1 cellular context compared by ENCODE assay signal in genomic region chr11:34599406-34599901, GRCh38.
TF ChIP-seq lines count a peak whose summit lies in the region.

No MANE protein-coding gene starts in this region.

TF ChIP-seq in K562, 482 proteins besides CTCF, POLR2A, EP300 and RAD21 (continued from another document and continues in another):
- TF ChIP-seq HBP1 (CRISPR knock-in tag; IDR thresholded peaks at IDR 0.05) = no peak
- no peak for TF ChIP-seq MYBL2 (IDR thresholded peaks at IDR 0.05; ENCODE audit: low read depth)
- no peak for TF ChIP-seq MYBL2 (CRISPR knock-in tag; IDR thresholded peaks at IDR 0.05; ENCODE audit: borderline replicate concordance)
- TF ChIP-seq ZNF197 (CRISPR knock-in tag; IDR thresholded peaks at IDR 0.05; ENCODE audit: low read depth) = no peak
- TF ChIP-seq CBFB (CRISPR knock-in tag; IDR thresholded peaks at IDR 0.05) = no peak
- no peak; the same call in 1 of the 2 replicates for TF ChIP-seq SMARCE1 (IDR thresholded peaks at IDR 0.05)
- TF ChIP-seq NR1H2 (CRISPR knock-in tag; IDR thresholded peaks at IDR 0.05) = no peak
- no peak for TF ChIP-seq KAT2B (IDR thresholded peaks at IDR 0.05; ENCODE audit: low read depth, low read length)
- TF ChIP-seq SIN3A (IDR thresholded peaks at IDR 0.05; ENCODE audit: borderline replicate concordance in 2 of 2, control insufficient read depth in 1 of 2, low read depth in 2 of 2, low read length in 2 of 2) = no peak
- no peak for TF ChIP-seq MEF2A (IDR thresholded peaks at IDR 0.05; ENCODE audit: control insufficient read depth, low read depth, low read length)
- no peak for TF ChIP-seq MXD1 (CRISPR knock-in tag; IDR thresholded peaks at IDR 0.05; ENCODE audit: borderline replicate concordance, poor library complexity, severe bottlenecking)
- TF ChIP-seq ADNP (tag; IDR thresholded peaks at IDR 0.05) = no peak
- no peak for TF ChIP-seq NRF1 (conservative IDR thresholded peaks at IDR 0.05 in 1 of 2, IDR thresholded peaks at IDR 0.05 in 1 of 2)
- 0 out of 2 replicates have a peak, but pooled peaks have one; percentile 10 for TF ChIP-seq MAFG (tag; conservative IDR thresholded peaks at IDR 0.05)
- no peak for TF ChIP-seq ZNF324 (CRISPR knock-in tag; IDR thresholded peaks at IDR 0.05)
- 0 out of 2 replicates have a peak, but pooled peaks have one; percentile 28 for TF ChIP-seq ATF6 (CRISPR knock-in tag; IDR thresholded peaks at IDR 0.05)
- no peak for TF ChIP-seq PRPF4 (IDR thresholded peaks at IDR 0.05; ENCODE audit: insufficient read depth, low read depth, low read length, poor library complexity, severe bottlenecking)
- TF ChIP-seq CAMTA2 (CRISPR knock-in tag; conservative IDR thresholded peaks at IDR 0.05) = no peak
- TF ChIP-seq CBFA2T3 (IDR thresholded peaks at IDR 0.05) = peak; percentile 66
- TF ChIP-seq, protein P1, sequence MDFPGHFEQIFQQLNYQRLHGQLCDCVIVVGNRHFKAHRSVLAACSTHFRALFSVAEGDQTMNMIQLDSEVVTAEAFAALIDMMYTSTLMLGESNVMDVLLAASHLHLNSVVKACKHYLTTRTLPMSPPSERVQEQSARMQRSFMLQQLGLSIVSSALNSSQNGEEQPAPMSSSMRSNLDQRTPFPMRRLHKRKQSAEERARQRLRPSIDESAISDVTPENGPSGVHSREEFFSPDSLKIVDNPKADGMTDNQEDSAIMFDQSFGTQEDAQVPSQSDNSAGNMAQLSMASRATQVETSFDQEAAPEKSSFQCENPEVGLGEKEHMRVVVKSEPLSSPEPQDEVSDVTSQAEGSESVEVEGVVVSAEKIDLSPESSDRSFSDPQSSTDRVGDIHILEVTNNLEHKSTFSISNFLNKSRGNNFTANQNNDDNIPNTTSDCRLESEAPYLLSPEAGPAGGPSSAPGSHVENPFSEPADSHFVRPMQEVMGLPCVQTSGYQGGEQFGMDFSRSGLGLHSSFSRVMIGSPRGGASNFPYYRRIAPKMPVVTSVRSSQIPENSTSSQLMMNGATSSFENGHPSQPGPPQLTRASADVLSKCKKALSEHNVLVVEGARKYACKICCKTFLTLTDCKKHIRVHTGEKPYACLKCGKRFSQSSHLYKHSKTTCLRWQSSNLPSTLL (IDR thresholded peaks at IDR 0.05) = no peak
- no peak for TF ChIP-seq MITF (IDR thresholded peaks at IDR 0.05)
- TF ChIP-seq CHAMP1 (IDR thresholded peaks at IDR 0.05) = no peak
- no peak for TF ChIP-seq NR4A1 (CRISPR knock-in tag; IDR thresholded peaks at IDR 0.05)
- no peak; the same call in 1 of the 2 replicates for TF ChIP-seq NR4A1 (tag; IDR thresholded peaks at IDR 0.05)
- no peak; the same call in 1 of the 2 replicates for TF ChIP-seq MYC (IDR thresholded peaks at IDR 0.05; ENCODE audit: low read depth, low read length)
- TF ChIP-seq MYC (CRISPR knock-in tag; IDR thresholded peaks at IDR 0.05; ENCODE audit: borderline replicate concordance, low read depth) = no peak
- peak; percentile 70 for TF ChIP-seq NFRKB (IDR thresholded peaks at IDR 0.05; ENCODE audit: low read depth)
- TF ChIP-seq BRD4 (IDR thresholded peaks at IDR 0.05) = no peak
- no peak for TF ChIP-seq BHLHE40 (IDR thresholded peaks at IDR 0.05; ENCODE audit: low read length)
- TF ChIP-seq ZNF224 (CRISPR knock-in tag; IDR thresholded peaks at IDR 0.05) = no peak
- no peak for TF ChIP-seq ETV6 (IDR thresholded peaks at IDR 0.05; ENCODE audit: borderline replicate concordance in 1 of 2, low read depth in 2 of 2, low read length in 1 of 2)
- TF ChIP-seq ETV6 (CRISPR knock-in tag; IDR thresholded peaks at IDR 0.05; ENCODE audit: borderline replicate concordance) = no peak
- TF ChIP-seq SMAD4 (CRISPR knock-in tag; conservative IDR thresholded peaks at IDR 0.05) = peak; percentile 34; the same call in 1 of the 2 replicates
- no peak for TF ChIP-seq PCBP2 (IDR thresholded peaks at IDR 0.05; ENCODE audit: low read depth, low read length, poor library complexity, severe bottlenecking)
- TF ChIP-seq IFI16 (CRISPR knock-in tag; IDR thresholded peaks at IDR 0.05) = no peak
- no peak for TF ChIP-seq PHF21A (IDR thresholded peaks at IDR 0.05; ENCODE audit: borderline replicate concordance, low read depth)
- TF ChIP-seq, protein P2, sequence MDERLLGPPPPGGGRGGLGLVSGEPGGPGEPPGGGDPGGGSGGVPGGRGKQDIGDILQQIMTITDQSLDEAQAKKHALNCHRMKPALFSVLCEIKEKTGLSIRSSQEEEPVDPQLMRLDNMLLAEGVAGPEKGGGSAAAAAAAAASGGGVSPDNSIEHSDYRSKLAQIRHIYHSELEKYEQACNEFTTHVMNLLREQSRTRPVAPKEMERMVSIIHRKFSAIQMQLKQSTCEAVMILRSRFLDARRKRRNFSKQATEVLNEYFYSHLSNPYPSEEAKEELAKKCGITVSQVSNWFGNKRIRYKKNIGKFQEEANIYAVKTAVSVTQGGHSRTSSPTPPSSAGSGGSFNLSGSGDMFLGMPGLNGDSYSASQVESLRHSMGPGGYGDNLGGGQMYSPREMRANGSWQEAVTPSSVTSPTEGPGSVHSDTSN (CRISPR knock-in tag; IDR thresholded peaks at IDR 0.05; ENCODE audit: low read depth) = no peak
- TF ChIP-seq, protein P2 (tag; conservative IDR thresholded peaks at IDR 0.05; ENCODE audit: low read depth) = peak; percentile 76
- no peak for TF ChIP-seq ZSCAN29 (IDR thresholded peaks at IDR 0.05)
- TF ChIP-seq BRD9 (IDR thresholded peaks at IDR 0.05; ENCODE audit: low read depth, partially characterized antibody) = no peak
- TF ChIP-seq, protein P3, sequence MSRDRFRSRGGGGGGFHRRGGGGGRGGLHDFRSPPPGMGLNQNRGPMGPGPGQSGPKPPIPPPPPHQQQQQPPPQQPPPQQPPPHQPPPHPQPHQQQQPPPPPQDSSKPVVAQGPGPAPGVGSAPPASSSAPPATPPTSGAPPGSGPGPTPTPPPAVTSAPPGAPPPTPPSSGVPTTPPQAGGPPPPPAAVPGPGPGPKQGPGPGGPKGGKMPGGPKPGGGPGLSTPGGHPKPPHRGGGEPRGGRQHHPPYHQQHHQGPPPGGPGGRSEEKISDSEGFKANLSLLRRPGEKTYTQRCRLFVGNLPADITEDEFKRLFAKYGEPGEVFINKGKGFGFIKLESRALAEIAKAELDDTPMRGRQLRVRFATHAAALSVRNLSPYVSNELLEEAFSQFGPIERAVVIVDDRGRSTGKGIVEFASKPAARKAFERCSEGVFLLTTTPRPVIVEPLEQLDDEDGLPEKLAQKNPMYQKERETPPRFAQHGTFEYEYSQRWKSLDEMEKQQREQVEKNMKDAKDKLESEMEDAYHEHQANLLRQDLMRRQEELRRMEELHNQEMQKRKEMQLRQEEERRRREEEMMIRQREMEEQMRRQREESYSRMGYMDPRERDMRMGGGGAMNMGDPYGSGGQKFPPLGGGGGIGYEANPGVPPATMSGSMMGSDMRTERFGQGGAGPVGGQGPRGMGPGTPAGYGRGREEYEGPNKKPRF (IDR thresholded peaks at IDR 0.05; ENCODE audit: low read depth, low read length) = no peak
- TF ChIP-seq GABPB2 (CRISPR knock-in tag; conservative IDR thresholded peaks at IDR 0.05) = no peak
- TF ChIP-seq ARNT (IDR thresholded peaks at IDR 0.05) = no peak
- no peak for TF ChIP-seq ELF4 (CRISPR knock-in tag; IDR thresholded peaks at IDR 0.05)
- TF ChIP-seq ZNF707 (CRISPR knock-in tag; conservative IDR thresholded peaks at IDR 0.05) = no peak
- no peak for TF ChIP-seq ZNF444 (CRISPR knock-in tag; IDR thresholded peaks at IDR 0.05)
- 0 out of 2 replicates have a peak, but pooled peaks have one; percentile 15 for TF ChIP-seq CXXC5 (CRISPR knock-in tag; IDR thresholded peaks at IDR 0.05)
- no peak for TF ChIP-seq FOXK2 (conservative IDR thresholded peaks at IDR 0.05 in 1 of 2, IDR thresholded peaks at IDR 0.05 in 1 of 2; ENCODE audit: low read depth in 2 of 2)
- TF ChIP-seq SMARCA4 (IDR thresholded peaks at IDR 0.05) = no peak; the same call in 1 of the 2 replicates
- TF ChIP-seq EGR1 (conservative IDR thresholded peaks at IDR 0.05) = no peak
- TF ChIP-seq HMG20A (CRISPR knock-in tag; conservative IDR thresholded peaks at IDR 0.05) = no peak
- TF ChIP-seq ZBED1 (IDR thresholded peaks at IDR 0.05) = no peak
- no peak for TF ChIP-seq ZNF41 (CRISPR knock-in tag; conservative IDR thresholded peaks at IDR 0.05)
- TF ChIP-seq, protein P4, sequence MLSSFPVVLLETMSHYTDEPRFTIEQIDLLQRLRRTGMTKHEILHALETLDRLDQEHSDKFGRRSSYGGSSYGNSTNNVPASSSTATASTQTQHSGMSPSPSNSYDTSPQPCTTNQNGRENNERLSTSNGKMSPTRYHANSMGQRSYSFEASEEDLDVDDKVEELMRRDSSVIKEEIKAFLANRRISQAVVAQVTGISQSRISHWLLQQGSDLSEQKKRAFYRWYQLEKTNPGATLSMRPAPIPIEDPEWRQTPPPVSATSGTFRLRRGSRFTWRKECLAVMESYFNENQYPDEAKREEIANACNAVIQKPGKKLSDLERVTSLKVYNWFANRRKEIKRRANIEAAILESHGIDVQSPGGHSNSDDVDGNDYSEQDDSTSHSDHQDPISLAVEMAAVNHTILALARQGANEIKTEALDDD (IDR thresholded peaks at IDR 0.05) = peak; percentile 88; the same call in 1 of the 2 replicates
- no peak for TF ChIP-seq PPARD (CRISPR knock-in tag; IDR thresholded peaks at IDR 0.05)
- TF ChIP-seq CBX2 (IDR thresholded peaks at IDR 0.05; ENCODE audit: insufficient read depth, low read length, poor library complexity, severe bottlenecking) = no peak
- no peak for TF ChIP-seq HIVEP1 (CRISPR knock-in tag; IDR thresholded peaks at IDR 0.05)
